7 cellular contexts compared by ENCODE assay signal in genomic region chr13:106568225-106569003, GRCh38. TPM values are rescaled to one million over a fixed set of nuclear protein-coding genes. Genes with fewer than 3 reads are reported as not detected.
DNase-seq lines count a peak whose midpoint lies in the region; ATAC-seq, FAIRE-seq and TF ChIP-seq lines count a peak whose summit lies in the region.

No MANE protein-coding gene starts in this region.

- peak overlapping the region; percentile 96 to 97 for H3K27ac ChIP-seq in breast epithelium

- no peaks in the 10 kb centered on the region for H3K36me3 Mint-ChIP-seq in mesothelial cell of epicardium

- H3K9me3 ChIP-seq in Loucy (ENCODE audit: insufficient read depth, low read depth, low read length) (no peaks in the 10 kb centered on the region), breast epithelium (no peaks in the 10 kb centered on the region)

- intact Hi-C loops in breast epithelium (cut with DNase I; ENCODE audit: low total_unique reads): no loop called here

- H3F3A ChIP-seq in Loucy (ENCODE audit: low read depth): no peaks in the 10 kb centered on the region

- ATAC-seq in GM18502 (IDR thresholded peaks at IDR 0.05; ENCODE audit: poor library complexity, unreplicated experiment) (peak; percentile 36), GM21825 (IDR thresholded peaks at IDR 0.05; ENCODE audit: unreplicated experiment) (peak; percentile 36)

- peaks cover 45% of the 10 kb centered on the region for H3K79me2 ChIP-seq in Loucy (ENCODE audit: insufficient read depth, low read length)

- TF ChIP-seq POLR2A in breast epithelium (IDR thresholded peaks at IDR 0.05) (no peak), GM12891 (IDR thresholded peaks at IDR 0.05; ENCODE audit: low read depth, low read length) (no peak)

- no peaks in the 10 kb centered on the region for H3K27me3 Mint-ChIP-seq in mesothelial cell of epicardium (ENCODE audit: low read depth)

- peak overlapping the region; percentile 94 for H3K4me3 Mint-ChIP-seq in mesothelial cell of epicardium

- H3K4me1 ChIP-seq in Loucy (ENCODE audit: insufficient read depth, low read length, poor library complexity, severe bottlenecking) (peaks cover 31% of the 10 kb centered on the region), breast epithelium (peaks cover 0 to 17% of the 10 kb centered on the region in 2 donors)

- DNase-seq in breast epithelium (ENCODE audit: low spot score in 2 of 2) (no peak), mesothelial cell of epicardium (ENCODE audit: low spot score in 2 of 2, unreplicated experiment in 2 of 2) (no peak), hypothalamus (lab: John Stamatoyannopoulos, UW) (no peak), GM12891 (ENCODE audit: insufficient read length, low spot score) (no peak)

- H3K9me2 ChIP-seq in Loucy (replicated peaks; ENCODE audit: low read depth, low read length): no peaks in the 10 kb centered on the region

- H3K4me3 ChIP-seq in Loucy (ENCODE audit: low read length, poor library complexity, severe bottlenecking) (peak overlapping the region; percentile 98), breast epithelium (peak overlapping the region; percentile 83 to 96 (median 89))

- H3K4me1 Mint-ChIP-seq in mesothelial cell of epicardium: peaks cover 42% of the 10 kb centered on the region

- peaks cover 40% of the 10 kb centered on the region for H4K20me1 ChIP-seq in Loucy (ENCODE audit: insufficient read depth, low read length, poor library complexity, severe bottlenecking)

- FAIRE-seq in GM12891 (lab: Jason Lieb, UNC): no peak

- H3K4me2 ChIP-seq in Loucy (ENCODE audit: low read depth, low read length, poor library complexity, severe bottlenecking): peak overlapping the region; percentile 81

- H2AFZ ChIP-seq in Loucy (ENCODE audit: low read length): peak overlapping the region; percentile 97

- H3K27me3 ChIP-seq in Loucy (ENCODE audit: insufficient read depth, low read length, poor library complexity, severe bottlenecking): no peaks in the 10 kb centered on the region
- no peaks in the 10 kb centered on the region for H3K27me3 ChIP-seq in breast epithelium

- H3K27ac Mint-ChIP-seq in mesothelial cell of epicardium: peak overlapping the region; percentile 96

- H3K9me3 Mint-ChIP-seq in mesothelial cell of epicardium: no peaks in the 10 kb centered on the region

- peak overlapping the region; percentile 93 for H3K9ac ChIP-seq in Loucy (ENCODE audit: low read depth, low read length, poor library complexity, severe bottlenecking)

- TF ChIP-seq CTCF in Loucy (conservative IDR thresholded peaks at IDR 0.05; ENCODE audit: low read length) (no peak), breast epithelium (IDR thresholded peaks at IDR 0.05) (no peak), mesothelial cell of epicardium (IDR thresholded peaks at IDR 0.05; ENCODE audit: unreplicated experiment) (no peak)

- no peaks in the 10 kb centered on the region for H3K36me3 ChIP-seq in Loucy (ENCODE audit: insufficient read depth, low read length)
- H3K36me3 ChIP-seq in breast epithelium: no peaks in the 10 kb centered on the region

TF ChIP-seq in GM12891, 5 proteins besides CTCF, POLR2A, EP300 and RAD21:
- no peak for TF ChIP-seq POLR2AphosphoS5 (IDR thresholded peaks at IDR 0.05; ENCODE audit: low read depth, low read length)
- no peak for TF ChIP-seq TAF1 (IDR thresholded peaks at IDR 0.05; ENCODE audit: low read depth, low read length)
- TF ChIP-seq PAX5 (IDR thresholded peaks at IDR 0.05; ENCODE audit: insufficient read depth, low read length, severe bottlenecking): no peak
TF ChIP-seq in GM12891: peak in this region for 0.

RNA-seq across cellular contexts. Expression of gene ARGLU1, which starts 0.5 kb away (rescaled TPM):
- 100 to 1,000 TPM; 122 to 181 (median 136) TPM for total RNA-seq in breast epithelium
- 231 to 235 TPM (median 233 TPM) in 3 replicates for total RNA-seq in mesothelial cell of epicardium
- polyA plus RNA-seq in GM12891 (2012; ENCODE audit: low read depth, missing spikeins): 113 TPM

RNA-seq across cellular contexts. Expression of gene EFNB2, which starts 33.0 kb away (rescaled TPM):
- total RNA-seq in breast epithelium (10 to 100 TPM in 2 of 3 donors, 1 to 10 TPM in 1; 9.4 to 15.7 (median 15.2) TPM), mesothelial cell of epicardium (197 to 211 TPM (median 202 TPM) in 3 replicates)
- 0.10 TPM for polyA plus RNA-seq in GM12891 (2012; ENCODE audit: low read depth, missing spikeins)

Comparison
In these comparisons a context has a peak if more than half of its experiments do, and no peak if none do; other contexts are left out.
1. RNA of gene EFNB2, which starts 33.0 kb away (total RNA-seq): 197 to 211 TPM in mesothelial cell of epicardium; 9.4 to 15.7 TPM in breast epithelium; every median in the first group is over 10 times any median in the second.